8 cellular contexts compared by ENCODE assay signal in the genomic region with DNA sequence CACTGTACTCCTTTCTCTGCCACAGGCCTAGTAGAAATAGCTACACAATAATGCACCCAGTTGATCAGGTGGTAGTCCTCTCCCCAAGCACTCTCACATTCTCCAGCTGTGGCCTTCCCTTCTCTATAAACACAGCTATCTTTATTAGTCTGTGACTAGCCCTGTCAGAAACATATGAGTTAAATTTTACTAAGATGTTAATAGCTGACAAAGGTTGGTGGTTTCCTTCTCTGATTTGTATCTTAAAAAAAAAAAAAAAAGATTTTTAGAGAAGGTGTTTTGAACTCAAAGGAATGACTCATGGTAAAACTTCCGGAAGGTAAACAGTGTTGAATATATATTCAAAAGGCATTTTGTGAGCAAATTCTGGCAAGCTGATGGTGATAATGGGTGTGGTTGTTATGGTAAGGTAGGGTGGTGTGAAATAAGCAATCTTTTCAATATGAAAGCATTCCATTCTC.
DNase-seq lines count a peak whose midpoint lies in the region; ATAC-seq and TF ChIP-seq lines count a peak whose summit lies in the region.

No MANE protein-coding gene starts in this region.

- no peak for TF ChIP-seq CTCF in activated CD8-positive, alpha-beta T cell treated with anti-CD3 and anti-CD28 coated beads for 36 hours (IDR thresholded peaks at IDR 0.05)
- no peak for TF ChIP-seq CTCF in nephron (IDR thresholded peaks at IDR 0.05; ENCODE audit: unreplicated experiment in 3 of 3)

- CTCF ChIA-PET in activated CD8-positive, alpha-beta T cell treated with anti-CD3 and anti-CD28 coated beads for 36 hours (lab: Charles Lee), result interaction anchor here (0.5 to 1.6 kb wide), 3 partner anchors 139 to 582 kb away, joined by 3 to 4 read pairs (median 3); no protein-coding TSS in a partner anchor

- DNase-seq in activated T-cell treated with anti-CD3 and anti-CD28 coated beads, Interleukin-2, amount 50 U/mL, for 72 hours, result peak; percentile 24 to 37
- DNase-seq in activated T-cell treated with anti-CD3 and anti-CD28 coated beads, Interleukin-2, amount 50 U/mL, for 48 hours, result no peak
- DNase-seq in activated CD8-positive, alpha-beta T cell treated with anti-CD3 and anti-CD28 coated beads for 36 hours, result peak; percentile 31
- no peak for DNase-seq in cerebellum (ENCODE audit: low spot score)
- no peak for DNase-seq in NCI-H128 (lab: John Stamatoyannopoulos, UW; ENCODE audit: unreplicated experiment)
- no peak for DNase-seq in NCI-H1694 (lab: John Stamatoyannopoulos, UW)

- peak overlapping the region; percentile 86 for H3K27ac Mint-ChIP-seq in activated T-cell treated with anti-CD3 and anti-CD28 coated beads, Interleukin-2, amount 50 U/mL, for 72 hours
- H3K27ac Mint-ChIP-seq in activated CD8-positive, alpha-beta T cell treated with anti-CD3 and anti-CD28 coated beads for 36 hours, result peak overlapping the region; percentile 57
- peak overlapping the region; percentile 27 to 64 (median 49) for H3K27ac Mint-ChIP-seq in nephron

- ATAC-seq in activated T-cell treated with anti-CD3 and anti-CD28 coated beads, Interleukin-2, amount 50 U/mL, for 72 hours (replicated peaks in 1 of 2), result peak; percentile 74
- ATAC-seq in HG03060 (IDR thresholded peaks at IDR 0.05; ENCODE audit: low read depth, unreplicated experiment), result peak; percentile 37
- ATAC-seq in activated CD8-positive, alpha-beta T cell treated with anti-CD3 and anti-CD28 coated beads for 36 hours, result peak; percentile 65

- intact Hi-C loops in activated CD8-positive, alpha-beta T cell treated with anti-CD3 and anti-CD28 coated beads for 36 hours (cut with micrococcal nuclease), result loop anchor here (2.0 to 5.0 kb wide), 2 partner anchors 19 to 137 kb away; no protein-coding TSS in a partner anchor

- H3K36me3 Mint-ChIP-seq in activated T-cell treated with anti-CD3 and anti-CD28 coated beads, Interleukin-2, amount 50 U/mL, for 72 hours (ENCODE audit: insufficient read depth in 2 of 2), result peaks cover 0 to 1% of the 10 kb centered on the region in 2 donors
- peaks cover 7% of the 10 kb centered on the region for H3K36me3 Mint-ChIP-seq in activated CD8-positive, alpha-beta T cell treated with anti-CD3 and anti-CD28 coated beads for 36 hours (ENCODE audit: low read depth)
- H3K36me3 Mint-ChIP-seq in nephron (ENCODE audit: low read depth), result peaks cover 11% of the 10 kb centered on the region

- H3K4me1 Mint-ChIP-seq in activated T-cell treated with anti-CD3 and anti-CD28 coated beads, Interleukin-2, amount 50 U/mL, for 72 hours (ENCODE audit: low read depth), result peaks cover 63% of the 10 kb centered on the region
- H3K4me1 Mint-ChIP-seq in activated CD8-positive, alpha-beta T cell treated with anti-CD3 and anti-CD28 coated beads for 36 hours (ENCODE audit: low read depth), result peaks cover 50% of the 10 kb centered on the region
- peaks cover under 1% of the 10 kb centered on the region for H3K4me1 Mint-ChIP-seq in nephron

- peaks cover 2% of the 10 kb centered on the region for H3K27me3 Mint-ChIP-seq in activated T-cell treated with anti-CD3 and anti-CD28 coated beads, Interleukin-2, amount 50 U/mL, for 72 hours (ENCODE audit: low read depth)
- peaks cover under 1% of the 10 kb centered on the region for H3K27me3 Mint-ChIP-seq in activated CD8-positive, alpha-beta T cell treated with anti-CD3 and anti-CD28 coated beads for 36 hours
- no peaks in the 10 kb centered on the region for H3K27me3 Mint-ChIP-seq in nephron (ENCODE audit: low read depth)

- POLR2A ChIA-PET in activated CD8-positive, alpha-beta T cell treated with anti-CD3 and anti-CD28 coated beads for 36 hours (lab: Charles Lee), result interaction anchor here (0.8 to 1.6 kb wide), 2 partner anchors 11 to 22 kb away, joined by 3 to 4 read pairs; no protein-coding TSS in a partner anchor

- no peaks in the 10 kb centered on the region for H3K9me3 Mint-ChIP-seq in activated T-cell treated with anti-CD3 and anti-CD28 coated beads, Interleukin-2, amount 50 U/mL, for 72 hours
- H3K9me3 Mint-ChIP-seq in activated CD8-positive, alpha-beta T cell treated with anti-CD3 and anti-CD28 coated beads for 36 hours, result no peaks in the 10 kb centered on the region
- H3K9me3 Mint-ChIP-seq in nephron, result no peaks in the 10 kb centered on the region

- peak overlapping the region; percentile 47 to 73 for H3K4me3 Mint-ChIP-seq in activated T-cell treated with anti-CD3 and anti-CD28 coated beads, Interleukin-2, amount 50 U/mL, for 72 hours
- no peak overlapping the region for H3K4me3 Mint-ChIP-seq in activated CD8-positive, alpha-beta T cell treated with anti-CD3 and anti-CD28 coated beads for 36 hours
- no peak overlapping the region for H3K4me3 Mint-ChIP-seq in nephron

Comparison
In these comparisons a context has a peak if more than half of its experiments do, and no peak if none do; other contexts are left out.
1. DNase-seq: peak in activated T-cell treated with anti-CD3 and anti-CD28 coated beads, Interleukin-2, amount 50 U/mL, for 72 hours (2 of 2) and activated CD8-positive, alpha-beta T cell treated with anti-CD3 and anti-CD28 coated beads for 36 hours (single experiment); none in activated T-cell treated with anti-CD3 and anti-CD28 coated beads, Interleukin-2, amount 50 U/mL, for 48 hours (0 of 2), cerebellum (single experiment), NCI-H128 (single experiment) and NCI-H1694 (single experiment).
2. H3K4me3 Mint-ChIP-seq: peak in activated T-cell treated with anti-CD3 and anti-CD28 coated beads, Interleukin-2, amount 50 U/mL, for 72 hours (2 of 2); none in activated CD8-positive, alpha-beta T cell treated with anti-CD3 and anti-CD28 coated beads for 36 hours (single experiment) and nephron (0 of 3).
3. Peak in every context shown above with its lines, with median percentiles within 50 percentile points of each other: ATAC-seq and H3K27ac Mint-ChIP-seq.